In the genomic region with DNA sequence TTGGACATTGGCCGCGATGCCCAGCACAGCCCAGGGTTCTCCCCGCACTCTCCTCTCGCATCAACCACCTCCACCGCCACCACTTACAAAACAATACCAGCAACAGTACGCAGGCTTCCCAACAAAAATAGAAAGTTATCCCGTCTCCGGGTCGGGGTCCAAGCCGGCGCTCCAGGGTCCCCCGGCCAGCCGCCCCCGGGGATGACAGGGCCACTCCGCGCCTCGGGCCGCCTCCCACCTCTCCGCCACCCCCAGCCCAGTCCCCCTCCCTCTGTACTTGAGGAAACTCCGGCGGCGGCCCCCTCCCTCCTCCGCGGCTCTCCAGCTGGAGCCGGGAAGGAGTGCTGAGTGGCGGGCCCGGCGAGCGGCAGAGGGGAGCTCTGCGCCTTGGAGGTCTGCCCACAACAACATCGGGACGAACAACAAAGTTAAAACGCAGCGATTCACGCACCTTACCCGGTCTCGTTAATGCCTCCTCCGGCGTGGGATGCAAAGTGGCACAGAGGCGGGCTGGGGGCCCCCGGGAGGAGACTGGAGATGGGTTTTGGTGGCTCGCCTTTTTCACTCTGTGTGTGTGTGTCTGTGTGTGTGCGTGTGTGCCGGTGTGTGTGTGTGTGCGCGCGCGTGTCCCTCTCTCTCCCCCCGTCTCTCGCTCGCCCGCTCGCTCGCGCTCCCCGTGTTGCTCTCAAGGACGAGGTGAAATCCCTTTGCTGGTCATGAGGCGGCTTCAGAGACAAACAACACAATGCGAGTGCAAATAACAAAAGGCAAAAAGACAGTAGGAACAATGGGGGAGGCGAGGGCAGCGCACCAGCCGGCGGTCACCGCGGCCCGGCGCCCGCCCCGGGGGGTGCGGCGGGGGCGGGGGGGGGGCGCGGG, we compare ENCODE assay signal across 8 cellular contexts.
A peak's percentile ranks its signal among the peaks of the same experiment; 100 is the strongest.
DNase-seq lines count a peak whose midpoint lies in the region; ATAC-seq, FAIRE-seq and TF ChIP-seq lines count a peak whose summit lies in the region.

No MANE protein-coding gene starts in this region.

- no peak overlapping the region for H2AK5ac ChIP-seq in neuronal stem cell (ENCODE audit: low read depth, low read length)

- H3K79me1 ChIP-seq in neuronal stem cell (ENCODE audit: low read depth, low read length): no peaks in the 10 kb centered on the region

- H3K27me3 ChIP-seq in neuronal stem cell (ENCODE audit: control insufficient read depth in 3 of 3, insufficient read depth in 3 of 3, low read depth in 1 of 3, low read length in 3 of 3): peaks cover 0 to 4% (median 0%) of the 10 kb centered on the region in 3 experiments

- H3K9me3 ChIP-seq in neuronal stem cell (replicated peaks in 1 of 2; ENCODE audit: control insufficient read depth in 2 of 2, insufficient read depth in 1 of 2, low read depth in 1 of 2, low read length in 2 of 2): no peaks in the 10 kb centered on the region

- peak; percentile 19 to 54 for DNase-seq in NCI-H2081 (lab: John Stamatoyannopoulos, UW)
- DNase-seq in NCI-H2081 treated with DMSO at 0.1 percent for 48 hours (lab: John Stamatoyannopoulos, UW): no peak
- DNase-seq in NB4 (ENCODE audit: low read depth): peak; percentile 25
- DNase-seq in activated T-helper 1 cell treated with anti-CD3 and anti-CD28 coated beads, Interleukin-12 subunit alpha, Interleukin-12 subunit beta, Interleukin-2, Interleukin-4 antibody, amounts not matched to agents 30 ng/mL and 10 ng/mL and 1 ng/mL, durations not matched to agents 14 hours and 24 hours and 36 hours (ENCODE audit: low spot score): no peak
- DNase-seq in glomerular visceral epithelial cell (ENCODE audit: extremely low spot score): peak; percentile 57
- peak; percentile 71 for DNase-seq in neuronal stem cell (ENCODE audit: low spot score)
- DNase-seq in D721Med (ENCODE audit: insufficient read length, low spot score): no peak

- peak overlapping the region; percentile 78 for H3K27ac ChIP-seq in neuronal stem cell (replicated peaks; ENCODE audit: low read length)

- H2BK12ac ChIP-seq in neuronal stem cell (ENCODE audit: low read length): peak overlapping the region; percentile 46

- no CpG with 5 or more reads among the region's 74 CpGs for WGBS in neuronal stem cell (ENCODE audit: extremely low coverage in 2 of 2, insufficient read length in 2 of 2, insufficient replicate concordance in 1 of 2), 2 donors

- H3K23ac ChIP-seq in neuronal stem cell (ENCODE audit: low read depth, low read length, poor library complexity): peak overlapping the region; percentile 48

- H2BK120ac ChIP-seq in neuronal stem cell (ENCODE audit: low read depth, low read length): peak overlapping the region; percentile 42

- peak overlapping the region; percentile 74 for H2BK15ac ChIP-seq in neuronal stem cell (ENCODE audit: low read length)

- H3K4me3 ChIP-seq in NB4 (ENCODE audit: low read depth, low read length) (peak overlapping the region; percentile 16), neuronal stem cell (ENCODE audit: low read length in 2 of 2) (peak overlapping the region; percentile 69 to 99)

- H3K36me3 ChIP-seq in neuronal stem cell (replicated peaks in 1 of 2; ENCODE audit: control insufficient read depth in 2 of 2, insufficient read depth in 2 of 2, low read length in 2 of 2): no peaks in the 10 kb centered on the region

- intact Hi-C loops in activated T-helper 1 cell treated with anti-CD3 and anti-CD28 coated beads, Interleukin-12 subunit alpha, Interleukin-12 subunit beta, Interleukin-2, Interleukin-4 antibody, amounts not matched to agents 30 ng/mL and 10 ng/mL and 1 ng/mL, durations not matched to agents 14 hours and 24 hours and 36 hours (cut with micrococcal nuclease): loop anchor here (2.0 to 10.0 kb wide), 3 partner anchors 215 to 383 kb away; a partner anchor contains a TSS

- no peaks in the 10 kb centered on the region for H3K9me3 Mint-ChIP-seq in activated T-helper 1 cell treated with anti-CD3 and anti-CD28 coated beads, Interleukin-12 subunit alpha, Interleukin-12 subunit beta, Interleukin-2, Interleukin-4 antibody, amounts not matched to agents 30 ng/mL and 10 ng/mL and 1 ng/mL, durations not matched to agents 14 hours and 24 hours and 36 hours

- peak overlapping the region; percentile 99 for H3K18ac ChIP-seq in neuronal stem cell (ENCODE audit: low read length)

- peak overlapping the region; percentile 97 for H2BK5ac ChIP-seq in neuronal stem cell (ENCODE audit: low read length)

- peak overlapping the region; percentile 75 for H3K4me2 ChIP-seq in neuronal stem cell (ENCODE audit: insufficient read depth, low read length, poor library complexity, severe bottlenecking)

- H4K91ac ChIP-seq in neuronal stem cell (ENCODE audit: low read depth, low read length, poor library complexity): no peak overlapping the region

- no peak overlapping the region for H4K8ac ChIP-seq in neuronal stem cell (ENCODE audit: low read depth, low read length)

- H3K9ac ChIP-seq in neuronal stem cell (ENCODE audit: low read depth, low read length, poor library complexity): peak overlapping the region; percentile 92

- no peak for FAIRE-seq in D721Med (lab: Jason Lieb, UNC)

- H3K4ac ChIP-seq in neuronal stem cell (ENCODE audit: low read length): no peak overlapping the region

- peak overlapping the region; percentile 90 for H3K14ac ChIP-seq in neuronal stem cell (ENCODE audit: low read length)

- no peak for ATAC-seq in GM19035 (IDR thresholded peaks at IDR 0.05; ENCODE audit: unreplicated experiment)

- H3K36me3 Mint-ChIP-seq in activated T-helper 1 cell treated with anti-CD3 and anti-CD28 coated beads, Interleukin-12 subunit alpha, Interleukin-12 subunit beta, Interleukin-2, Interleukin-4 antibody, amounts not matched to agents 30 ng/mL and 10 ng/mL and 1 ng/mL, durations not matched to agents 14 hours and 24 hours and 36 hours (ENCODE audit: low read depth): peaks cover 4% of the 10 kb centered on the region

- H3K4me3 Mint-ChIP-seq in activated T-helper 1 cell treated with anti-CD3 and anti-CD28 coated beads, Interleukin-12 subunit alpha, Interleukin-12 subunit beta, Interleukin-2, Interleukin-4 antibody, amounts not matched to agents 30 ng/mL and 10 ng/mL and 1 ng/mL, durations not matched to agents 14 hours and 24 hours and 36 hours: peak overlapping the region; percentile 82

- peaks cover 22% of the 10 kb centered on the region for H3K4me1 Mint-ChIP-seq in activated T-helper 1 cell treated with anti-CD3 and anti-CD28 coated beads, Interleukin-12 subunit alpha, Interleukin-12 subunit beta, Interleukin-2, Interleukin-4 antibody, amounts not matched to agents 30 ng/mL and 10 ng/mL and 1 ng/mL, durations not matched to agents 14 hours and 24 hours and 36 hours (ENCODE audit: low read depth)

- peak overlapping the region; percentile 84 for H2AFZ ChIP-seq in neuronal stem cell (ENCODE audit: low read length)

- peaks cover 4 to 19% of the 10 kb centered on the region in 2 donors for H3K4me1 ChIP-seq in neuronal stem cell (ENCODE audit: control insufficient read depth in 2 of 2, insufficient read depth in 1 of 2, low read depth in 1 of 2, low read length in 2 of 2)

- H3K27me3 Mint-ChIP-seq in activated T-helper 1 cell treated with anti-CD3 and anti-CD28 coated beads, Interleukin-12 subunit alpha, Interleukin-12 subunit beta, Interleukin-2, Interleukin-4 antibody, amounts not matched to agents 30 ng/mL and 10 ng/mL and 1 ng/mL, durations not matched to agents 14 hours and 24 hours and 36 hours (ENCODE audit: insufficient read depth): peaks cover 64% of the 10 kb centered on the region

- peak overlapping the region; percentile 56 for H3K27ac Mint-ChIP-seq in activated T-helper 1 cell treated with anti-CD3 and anti-CD28 coated beads, Interleukin-12 subunit alpha, Interleukin-12 subunit beta, Interleukin-2, Interleukin-4 antibody, amounts not matched to agents 30 ng/mL and 10 ng/mL and 1 ng/mL, durations not matched to agents 14 hours and 24 hours and 36 hours

- TF ChIP-seq CTCF in NB4 (IDR thresholded peaks at IDR 0.05; ENCODE audit: low read depth, low read length): no peak
- TF ChIP-seq CTCF in D721Med (IDR thresholded peaks at IDR 0.05; ENCODE audit: insufficient read depth, missing control alignments): no peak

- no peak for TF ChIP-seq POLR2A in NB4 (IDR thresholded peaks at IDR 0.05; ENCODE audit: extremely low read depth, insufficient read length)

Comparison
In these comparisons a context has a peak if more than half of its experiments do, and no peak if none do; other contexts are left out.
1. DNase-seq: peak in NCI-H2081 (2 of 2), NB4 (single experiment), glomerular visceral epithelial cell (single experiment) and neuronal stem cell (single experiment); none in NCI-H2081 treated with DMSO at 0.1 percent for 48 hours (single experiment), activated T-helper 1 cell treated with anti-CD3 and anti-CD28 coated beads, Interleukin-12 subunit alpha, Interleukin-12 subunit beta, Interleukin-2, Interleukin-4 antibody, amounts not matched to agents 30 ng/mL and 10 ng/mL and 1 ng/mL, durations not matched to agents 14 hours and 24 hours and 36 hours (single experiment) and D721Med (single experiment).